In genomic region chr3:110711851-110712396, GRCh38 we compare ENCODE assay signal across 21 cellular contexts.
DNase-seq lines count a peak whose midpoint lies in the region; ATAC-seq and TF ChIP-seq lines count a peak whose summit lies in the region.
"Had no signal": no experiment of that assay in that cellular context is flagged by ENCODE, and none has a peak within 500 bp of the region (broad histone marks: within the 10 kb centered on the region; RNA-seq: fewer than 3 reads in every experiment).

No MANE protein-coding gene starts in this region.

- DNase-seq in Daoy (ENCODE audit: low read depth) (peak; percentile 14), amniotic epithelial cell (ENCODE audit: low read depth) (peak; percentile 16), iPS-NIHi11 (ENCODE audit: low spot score) (peak; percentile 60), GM10248 (ENCODE audit: extremely low spot score) (no peak), medulla oblongata (ENCODE audit: extremely low spot score) (no peak), substantia nigra (lab: John Stamatoyannopoulos, UW) (no peak)
- DNase-seq: ACHN; activated CD8-positive, alpha-beta memory T cell treated with anti-CD3 and anti-CD28 coated beads, Interleukin-2, amount 50 U/mL, for 48 hours; activated gamma-delta T cell; amniotic stem cell; erythroblast; NCI-H1105; NCI-H510A treated with DMSO at 0.1 percent for 48 hours; SHP77 treated with DMSO at 0.1 percent for 48 hours; stimulated activated naive CD4-positive, alpha-beta T cell had no signal

- no peak for TF ChIP-seq CTCF in GM10248 (IDR thresholded peaks at IDR 0.05; ENCODE audit: control extremely low read depth, extremely low read depth, low read depth, missing control alignments)

- H3K9me3 ChIP-seq in HUES48 (ENCODE audit: control insufficient read depth, insufficient read depth, low read length): peaks cover 9% of the 10 kb centered on the region; the same call in 1 of the 2 replicates

- ATAC-seq in GM21528 (IDR thresholded peaks at IDR 0.05; ENCODE audit: low FRiP score, unreplicated experiment): no peak
- ATAC-seq: foreskin keratinocyte had no signal

- CTCF ChIA-PET in GM10248 (lab: Yijun Ruan, JAX): no interaction called here

- peak overlapping the region; percentile 10; the same call in 1 of the 2 replicates for H3K4me3 ChIP-seq in HUES48 (ENCODE audit: low read depth, low read length)
- H3K4me3 ChIP-seq: hepatocyte, skin epidermis had no signal

- no peaks in the 10 kb centered on the region for H3K27me3 ChIP-seq in HUES48 (ENCODE audit: control insufficient read depth, insufficient read depth, low read length)
- H3K27me3 ChIP-seq: foreskin keratinocyte, hepatocyte had no signal

- no peaks in the 10 kb centered on the region for H3K36me3 ChIP-seq in HUES48 (ENCODE audit: control insufficient read depth, insufficient read depth, low read length)

- H3K4me1 ChIP-seq in HUES48 (ENCODE audit: control insufficient read depth, insufficient read depth, low read length): peaks cover 34% of the 10 kb centered on the region
- H3K4me1 ChIP-seq: foreskin keratinocyte had no signal

- POLR2A ChIA-PET in GM10248 (lab: Yijun Ruan, JAX): no interaction called here

- peak overlapping the region; percentile 92 for H3K27ac ChIP-seq in HUES48 (ENCODE audit: low read depth, low read length)
- H3K27ac ChIP-seq in substantia nigra (ENCODE audit: low read depth, low read length, poor library complexity, severe bottlenecking): no peak overlapping the region
- H3K27ac ChIP-seq: C4-2B, foreskin keratinocyte, hepatocyte, skin epidermis had no signal

- H3K9ac ChIP-seq in HUES48 (ENCODE audit: low read depth, low read length): no peak overlapping the region

Comparison
In these comparisons a context has a peak if more than half of its experiments do, and no peak if none do; other contexts are left out.
1. DNase-seq: peak in Daoy (single experiment), amniotic epithelial cell (single experiment) and iPS-NIHi11 (single experiment); none in GM10248 (single experiment), medulla oblongata (single experiment) and substantia nigra (0 of 49).